11 cellular contexts compared by ENCODE assay signal in genomic region chr10:78438094-78438906, GRCh38.
A peak's percentile ranks its signal among the peaks of the same experiment; 100 is the strongest.
DNase-seq lines count a peak whose midpoint lies in the region; ATAC-seq and TF ChIP-seq lines count a peak whose summit lies in the region.
"Had no signal": no experiment of that assay in that cellular context is flagged by ENCODE, and none has a peak within 500 bp of the region (broad histone marks: within the 10 kb centered on the region; RNA-seq: fewer than 3 reads in every experiment).

No MANE protein-coding gene starts in this region.

- H3K9me3 ChIP-seq in left ventricle myocardium inferior (replicated peaks), result no peaks in the 10 kb centered on the region
- H3K9me3 ChIP-seq in right atrium auricular region, result no peaks in the 10 kb centered on the region
- no peaks in the 10 kb centered on the region for H3K9me3 ChIP-seq in MM.1S (replicated peaks; ENCODE audit: insufficient read depth, low read length)
- H3K9me3 ChIP-seq in endodermal cell (ENCODE audit: control insufficient read depth, low read length), result no peaks in the 10 kb centered on the region
- no peaks in the 10 kb centered on the region for H3K9me3 ChIP-seq in aorta (ENCODE audit: control insufficient read depth, low read length)
- H3K9me3 ChIP-seq: upper lobe of left lung had no signal

- no peaks in the 10 kb centered on the region for H3F3A ChIP-seq in MM.1S (ENCODE audit: insufficient read depth, low read length)

- H3K27me3 Mint-ChIP-seq in endodermal cell (ENCODE audit: insufficient read depth), result no peaks in the 10 kb centered on the region
- no peaks in the 10 kb centered on the region for H3K27me3 Mint-ChIP-seq in mesothelial cell of epicardium (ENCODE audit: low read depth)

- H3K4me2 ChIP-seq in MM.1S (ENCODE audit: low read depth, low read length), result no peak overlapping the region

- H3K9me2 ChIP-seq in MM.1S (replicated peaks; ENCODE audit: insufficient read depth, low read length), result no peaks in the 10 kb centered on the region

- H3K9me3 Mint-ChIP-seq in endodermal cell, result no peaks in the 10 kb centered on the region
- H3K9me3 Mint-ChIP-seq in mesothelial cell of epicardium, result no peaks in the 10 kb centered on the region
- H3K9me3 Mint-ChIP-seq: T-cell had no signal

- H3K27me3 ChIP-seq in left ventricle myocardium inferior (ENCODE audit: low read depth), result no peaks in the 10 kb centered on the region
- H3K27me3 ChIP-seq in right atrium auricular region, result no peaks in the 10 kb centered on the region
- H3K27me3 ChIP-seq in MM.1S (replicated peaks; ENCODE audit: insufficient read depth, low read length), result no peaks in the 10 kb centered on the region
- no peaks in the 10 kb centered on the region for H3K27me3 ChIP-seq in endodermal cell (ENCODE audit: control insufficient read depth, insufficient read depth, low read length, poor library complexity, severe bottlenecking)
- H3K27me3 ChIP-seq in aorta (ENCODE audit: control insufficient read depth in 1 of 2, insufficient read depth in 2 of 2, low read length in 1 of 2), result no peaks in the 10 kb centered on the region
- H3K27me3 ChIP-seq: upper lobe of left lung had no signal

- H4K20me1 ChIP-seq in MM.1S (ENCODE audit: insufficient read depth, low read length), result no peaks in the 10 kb centered on the region

- peaks cover 60% of the 10 kb centered on the region for H3K4me1 Mint-ChIP-seq in endodermal cell
- H3K4me1 Mint-ChIP-seq in mesothelial cell of epicardium, result peaks cover 48% of the 10 kb centered on the region
- H3K4me1 Mint-ChIP-seq: T-cell had no signal

- WGBS in endodermal cell (ENCODE audit: insufficient coverage in 1 of 2, insufficient read length in 1 of 2), 2 experiments, result 66 to 68% methylated on average over 5 to 8 of the region's 9 CpGs
- 24 to 26% methylated on average over 9 of the region's 9 CpGs for WGBS in aorta, 2 donors

- H3K4me3 Mint-ChIP-seq in endodermal cell, result no peak overlapping the region
- no peak overlapping the region for H3K4me3 Mint-ChIP-seq in mesothelial cell of epicardium
- H3K4me3 Mint-ChIP-seq: T-cell had no signal

- no peak overlapping the region for H2AFZ ChIP-seq in MM.1S (ENCODE audit: low read length)

- no peak overlapping the region for H3K27ac ChIP-seq in left ventricle myocardium inferior (replicated peaks)
- no peak overlapping the region for H3K27ac ChIP-seq in right atrium auricular region
- no peak overlapping the region for H3K27ac ChIP-seq in MM.1S (ENCODE audit: low read length)
- no peak overlapping the region for H3K27ac ChIP-seq in endodermal cell (ENCODE audit: low read depth, low read length)
- H3K27ac ChIP-seq in aorta (ENCODE audit: low read depth in 1 of 2, low read length in 2 of 2), result no peak overlapping the region
- H3K27ac ChIP-seq: upper lobe of left lung had no signal

- H3K4me1 ChIP-seq in left ventricle myocardium inferior, result peaks cover 40% of the 10 kb centered on the region
- peaks cover 0 to 27% of the 10 kb centered on the region in 2 donors for H3K4me1 ChIP-seq in right atrium auricular region
- H3K4me1 ChIP-seq in MM.1S (ENCODE audit: low read length), result peaks cover 7% of the 10 kb centered on the region
- H3K4me1 ChIP-seq in endodermal cell (ENCODE audit: control insufficient read depth, insufficient read depth, low read length), result peaks cover 28% of the 10 kb centered on the region
- no peaks in the 10 kb centered on the region for H3K4me1 ChIP-seq in aorta (ENCODE audit: control insufficient read depth in 1 of 2, insufficient read depth in 2 of 2, low read length in 2 of 2)

- intact Hi-C loops in left ventricle myocardium inferior (cut with micrococcal nuclease), result no loop called here
- intact Hi-C loops in aorta (cut with DNase I), result no loop called here

- H3K4me3 ChIP-seq in left ventricle myocardium inferior, result no peak overlapping the region
- H3K4me3 ChIP-seq in right atrium auricular region, result no peak overlapping the region
- no peak overlapping the region for H3K4me3 ChIP-seq in MM.1S (ENCODE audit: low read length)
- no peak overlapping the region for H3K4me3 ChIP-seq in endodermal cell (ENCODE audit: low read length)
- H3K4me3 ChIP-seq in aorta (ENCODE audit: low read length in 2 of 2), result no peak overlapping the region
- H3K4me3 ChIP-seq: upper lobe of left lung had no signal

- H3K36me3 ChIP-seq in left ventricle myocardium inferior, result no peaks in the 10 kb centered on the region
- H3K36me3 ChIP-seq in right atrium auricular region, result no peaks in the 10 kb centered on the region
- no peaks in the 10 kb centered on the region for H3K36me3 ChIP-seq in MM.1S (replicated peaks; ENCODE audit: insufficient read depth, low read length)
- no peaks in the 10 kb centered on the region for H3K36me3 ChIP-seq in endodermal cell (ENCODE audit: control insufficient read depth, insufficient read depth, low read length)
- H3K36me3 ChIP-seq in aorta (ENCODE audit: control insufficient read depth in 1 of 2, insufficient read depth in 2 of 2, low read length in 1 of 2), result no peaks in the 10 kb centered on the region
- H3K36me3 ChIP-seq: upper lobe of left lung had no signal

- no peaks in the 10 kb centered on the region for H3K79me2 ChIP-seq in MM.1S (ENCODE audit: low read length)

- TF ChIP-seq CTCF in left ventricle myocardium inferior (IDR thresholded peaks at IDR 0.05; ENCODE audit: borderline replicate concordance) (peak; percentile 30), right atrium auricular region (IDR thresholded peaks at IDR 0.05) (no peak), MM.1S (IDR thresholded peaks at IDR 0.05; ENCODE audit: low read length) (peak; percentile 18; the same call in 1 of the 2 replicates), endodermal cell (conservative IDR thresholded peaks at IDR 0.05) (peak; percentile 47), mesothelial cell of epicardium (IDR thresholded peaks at IDR 0.05; ENCODE audit: unreplicated experiment) (no peak)

- peak; percentile 23 for ATAC-seq in aorta (ENCODE audit: low FRiP score)

- peak overlapping the region; percentile 74 for H3K27ac Mint-ChIP-seq in endodermal cell
- no peak overlapping the region for H3K27ac Mint-ChIP-seq in mesothelial cell of epicardium
- H3K27ac Mint-ChIP-seq: T-cell had no signal

- H3K9ac ChIP-seq in MM.1S (ENCODE audit: low read length), result no peak overlapping the region
- H3K9ac ChIP-seq in endodermal cell (ENCODE audit: extremely low read depth, low read length, poor library complexity, severe bottlenecking), result no peak overlapping the region

- H3K36me3 Mint-ChIP-seq in endodermal cell (ENCODE audit: low read depth) (no peaks in the 10 kb centered on the region), mesothelial cell of epicardium (no peaks in the 10 kb centered on the region)
- H3K36me3 Mint-ChIP-seq: T-cell had no signal

- DNase-seq in left ventricle myocardium inferior, result no peak
- no peak for DNase-seq in right atrium auricular region (ENCODE audit: low spot score)
- no peak for DNase-seq in MM.1S
- DNase-seq in endodermal cell, result peak; percentile 63
- DNase-seq in aorta, result no peak
- no peak for DNase-seq in mesothelial cell of epicardium (ENCODE audit: low spot score in 2 of 2, unreplicated experiment in 2 of 2)
- DNase-seq in cortex of kidney (lab: John Stamatoyannopoulos, UW), result no peak
- DNase-seq in NK-92 treated with Interleukin-12 subunit alpha and Interleukin-12 subunit beta, amount 100 ng/mL, for 24 hours (lab: John Stamatoyannopoulos, UW), result no peak
- DNase-seq: NCI-H510A treated with DMSO at 0.1 percent for 48 hours, upper lobe of left lung had no signal

Comparison
In these comparisons a context has a peak if more than half of its experiments do, and no peak if none do; other contexts are left out.
1. CTCF ChIP-seq: peak in left ventricle myocardium inferior (single experiment), MM.1S (single experiment) and endodermal cell (single experiment); none in right atrium auricular region (0 of 2) and mesothelial cell of epicardium (single experiment).